Comparison of ENCODE assay signal across 20 cellular contexts in the genomic region with DNA sequence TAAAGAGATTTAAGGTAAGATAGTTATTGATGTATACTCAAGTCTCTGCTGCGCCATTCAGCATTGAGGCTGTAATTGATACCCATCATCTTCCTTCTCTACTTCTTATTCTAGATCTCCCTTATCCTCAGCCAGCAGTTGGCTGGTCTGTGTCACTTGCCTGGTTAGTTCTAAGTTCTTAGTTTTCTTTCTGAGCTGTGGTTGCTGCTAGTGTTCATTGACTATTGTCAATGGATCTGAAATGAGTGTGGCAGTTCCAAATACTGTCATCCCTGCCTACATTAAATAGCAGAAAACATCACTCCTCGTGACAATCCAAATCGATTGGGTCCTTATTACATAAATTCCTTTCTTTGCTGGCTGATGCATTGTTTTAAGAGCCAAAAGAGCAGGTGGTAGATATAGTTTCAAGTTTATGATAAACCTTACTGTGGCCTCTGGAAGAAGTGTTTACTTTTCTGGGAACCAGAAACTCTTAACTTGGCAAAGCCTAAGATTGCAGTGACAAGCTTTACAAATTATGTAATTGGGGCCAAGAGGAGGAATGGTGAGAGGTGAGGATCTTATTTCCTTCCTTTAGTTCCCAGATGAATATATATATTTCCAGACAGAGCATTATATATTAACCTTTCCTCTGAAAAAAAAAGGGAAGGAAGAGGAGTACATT.
DNase-seq lines count a peak whose midpoint lies in the region; ATAC-seq, FAIRE-seq and TF ChIP-seq lines count a peak whose summit lies in the region.
"Had no signal": no experiment of that assay in that cellular context is flagged by ENCODE, and none has a peak within 500 bp of the region (broad histone marks: within the 10 kb centered on the region; RNA-seq: fewer than 3 reads in every experiment).

No MANE protein-coding gene starts in this region.

- H3K4me3 ChIP-seq in right lobe of liver (no peak overlapping the region), HepG2 (replicated peaks in 1 of 3; ENCODE audit: insufficient read depth in 1 of 3, low read depth in 2 of 3, low read length in 3 of 3) (no peak overlapping the region), mucosa of descending colon (no peak overlapping the region), right atrium auricular region (no peak overlapping the region)
- H3K4me3 ChIP-seq: BLaER1 treated with 17β-estradiol and CSF1 and Interleukin-3, amounts not matched to agents 10 nM and 100 nM had no signal

- TF ChIP-seq EP300 in HepG2 (IDR thresholded peaks at IDR 0.05; ENCODE audit: low read depth in 2 of 2, low read length in 2 of 2) (no peak), HepG2 (CRISPR knock-in tag; IDR thresholded peaks at IDR 0.05; ENCODE audit: borderline replicate concordance) (no peak)

- TF ChIP-seq POLR2A in right lobe of liver (IDR thresholded peaks at IDR 0.05) (no peak), HepG2 (IDR thresholded peaks at IDR 0.05; ENCODE audit: insufficient read depth in 1 of 2, low read depth in 2 of 2, low read length in 2 of 2) (no peak)

- BruUV-seq in HepG2 (replicated peaks; lab: Mats Ljungman, UMichigan) = no TSS peak

- H3K36me3 ChIP-seq in right lobe of liver (no peaks in the 10 kb centered on the region), HepG2 (replicated peaks in 1 of 2; ENCODE audit: control insufficient read depth in 1 of 2, insufficient read depth in 2 of 2, low read length in 2 of 2) (no peaks in the 10 kb centered on the region), mucosa of descending colon (ENCODE audit: low read depth) (no peaks in the 10 kb centered on the region), right atrium auricular region (no peaks in the 10 kb centered on the region)
- H3K36me3 ChIP-seq: BLaER1 treated with 17β-estradiol and CSF1 and Interleukin-3, amounts not matched to agents 10 nM and 100 nM had no signal

- no peak overlapping the region for H3K9ac ChIP-seq in HepG2 (ENCODE audit: insufficient read depth, low read depth, low read length)
- H3K9ac ChIP-seq: BLaER1 treated with 17β-estradiol and CSF1 and Interleukin-3, amounts not matched to agents 10 nM and 100 nM; SK-N-SH had no signal

- CTCF ChIA-PET in HepG2 (lab: Yijun Ruan, JAX; ENCODE audit: low intra/inter-chr PET ratio, low total read pairs) = no interaction called here

- H3K4me2 ChIP-seq in HepG2 (ENCODE audit: low read depth, low read length) = no peak overlapping the region
- H3K4me2 ChIP-seq: BLaER1 treated with 17β-estradiol and CSF1 and Interleukin-3, amounts not matched to agents 10 nM and 100 nM; SK-N-SH had no signal

- DNase-seq in right lobe of liver (no peak), HepG2 (ENCODE audit: low spot score) (no peak), mucosa of descending colon (no peak), G401 (ENCODE audit: low spot score) (no peak), right atrium auricular region (ENCODE audit: low spot score) (no peak), NCI-H82 treated with DMSO at 0.1 percent for 48 hours (lab: John Stamatoyannopoulos, UW; ENCODE audit: unreplicated experiment) (no peak)
- DNase-seq: CD8-positive, alpha-beta T cell; DMS79 treated with DMSO at 0.1 percent for 48 hours; H7; Kasumi-1; MM.1S; NCI-H1092; NCI-H1694 treated with DMSO at 0.1 percent for 48 hours; NCI-H2171 treated with DMSO at 0.1 percent for 48 hours; NCI-H774; OCI-M1; Right ventricle myocardium superior; SK-N-SH had no signal

- in situ Hi-C loops in HepG2 (cut with HindIII; ENCODE audit: extremely low pct_ligation_motif_present, low pct_unique_long_range_greater_than_20kb) = loop anchor here (10.0 to 25.0 kb wide), 2 partner anchors 180 to 732 kb away; a partner anchor contains a TSS
- in situ Hi-C loops in G401 (cut with HindIII; ENCODE audit: low sequenced_read_pairs) = no loop called here

- H3K9me3 ChIP-seq in right lobe of liver = no peaks in the 10 kb centered on the region
- no peaks in the 10 kb centered on the region for H3K9me3 ChIP-seq in HepG2 (ENCODE audit: low read length)
- H3K9me3 ChIP-seq in mucosa of descending colon = no peaks in the 10 kb centered on the region
- H3K9me3 ChIP-seq in right atrium auricular region = no peaks in the 10 kb centered on the region
- H3K9me3 ChIP-seq: SK-N-SH had no signal

- H3K27ac ChIP-seq in right lobe of liver = peak overlapping the region in 1 of 3 donors; percentile 2
- no peak overlapping the region for H3K27ac ChIP-seq in HepG2 (ENCODE audit: extremely low read length, insufficient read depth, low read length)
- peak overlapping the region; percentile 56 for H3K27ac ChIP-seq in VCaP
- no peak overlapping the region for H3K27ac ChIP-seq in right atrium auricular region
- H3K27ac ChIP-seq: BLaER1 treated with 17β-estradiol and CSF1 and Interleukin-3, amounts not matched to agents 10 nM and 100 nM had no signal

- WGBS in right lobe of liver (ENCODE audit: insufficient coverage, low coverage, low lambda C conversion rate, missing lambda C conversion rate) = 50% methylated on average over 3 of the region's 3 CpGs
- WGBS in HepG2 (ENCODE audit: low lambda C conversion rate) = 72% methylated on average over 3 of the region's 3 CpGs

- no peak for FAIRE-seq in HepG2 (lab: Jason Lieb, UNC)

- ATAC-seq in right lobe of liver (peak in 3 of 4 donors; percentile 5 to 58 (median 33)), HepG2 (no peak), mucosa of descending colon (peak; percentile 32)
- ATAC-seq: CD8-positive, alpha-beta T cell had no signal

- H2AFZ ChIP-seq in HepG2 (ENCODE audit: low read length) = no peak overlapping the region

- POLR2A ChIA-PET in HepG2 (lab: Yijun Ruan, JAX) = no interaction called here

- H3K79me2 ChIP-seq in HepG2 (ENCODE audit: insufficient read depth, low read length) = no peaks in the 10 kb centered on the region

- H3K27me3 ChIP-seq in right lobe of liver = no peaks in the 10 kb centered on the region
- H3K27me3 ChIP-seq in HepG2 (ENCODE audit: control insufficient read depth in 1 of 2, insufficient read depth in 2 of 2, low read length in 2 of 2) = no peaks in the 10 kb centered on the region; a peak in 1 of 5 replicates
- H3K27me3 ChIP-seq in right atrium auricular region = no peaks in the 10 kb centered on the region
- H3K27me3 ChIP-seq: BLaER1 treated with 17β-estradiol and CSF1 and Interleukin-3, amounts not matched to agents 10 nM and 100 nM had no signal

- H3K4me1 ChIP-seq in right lobe of liver = peaks cover 0 to 26% (median 0%) of the 10 kb centered on the region in 4 donors
- H3K4me1 ChIP-seq in HepG2 (ENCODE audit: insufficient read depth, low read length) = peaks cover 21% of the 10 kb centered on the region
- H3K4me1 ChIP-seq in mucosa of descending colon (ENCODE audit: low read depth) = no peaks in the 10 kb centered on the region
- H3K4me1 ChIP-seq in right atrium auricular region = no peaks in the 10 kb centered on the region

- intact Hi-C loops in right lobe of liver (cut with DNase I) (no loop called here), HepG2 (cut with micrococcal nuclease; ENCODE audit: unreplicated experiment) (loop anchor here (5.0 kb wide), 2 partner anchors 252 to 372 kb away; a partner anchor contains a TSS), mucosa of descending colon (cut with DNase I, micrococcal nuclease) (no loop called here)

- no peak for TF ChIP-seq CTCF in right lobe of liver (IDR thresholded peaks at IDR 0.05)
- no peak for TF ChIP-seq CTCF in HepG2 (CRISPR knock-in tag; IDR thresholded peaks at IDR 0.05)
- no peak for TF ChIP-seq CTCF in VCaP (conservative IDR thresholded peaks at IDR 0.05)
- TF ChIP-seq CTCF in mucosa of descending colon (IDR thresholded peaks at IDR 0.05) = no peak
- no peak for TF ChIP-seq CTCF in right atrium auricular region (IDR thresholded peaks at IDR 0.05)

- no peak for TF ChIP-seq RAD21 in HepG2 (CRISPR knock-in tag; IDR thresholded peaks at IDR 0.05)

- H4K20me1 ChIP-seq in HepG2 (ENCODE audit: insufficient read depth, low read length) = no peaks in the 10 kb centered on the region
- H4K20me1 ChIP-seq: BLaER1 treated with 17β-estradiol and CSF1 and Interleukin-3, amounts not matched to agents 10 nM and 100 nM had no signal

TF ChIP-seq in HepG2, 621 proteins besides CTCF, POLR2A, EP300 and RAD21 (continues in another document):
- TF ChIP-seq, protein P1, sequence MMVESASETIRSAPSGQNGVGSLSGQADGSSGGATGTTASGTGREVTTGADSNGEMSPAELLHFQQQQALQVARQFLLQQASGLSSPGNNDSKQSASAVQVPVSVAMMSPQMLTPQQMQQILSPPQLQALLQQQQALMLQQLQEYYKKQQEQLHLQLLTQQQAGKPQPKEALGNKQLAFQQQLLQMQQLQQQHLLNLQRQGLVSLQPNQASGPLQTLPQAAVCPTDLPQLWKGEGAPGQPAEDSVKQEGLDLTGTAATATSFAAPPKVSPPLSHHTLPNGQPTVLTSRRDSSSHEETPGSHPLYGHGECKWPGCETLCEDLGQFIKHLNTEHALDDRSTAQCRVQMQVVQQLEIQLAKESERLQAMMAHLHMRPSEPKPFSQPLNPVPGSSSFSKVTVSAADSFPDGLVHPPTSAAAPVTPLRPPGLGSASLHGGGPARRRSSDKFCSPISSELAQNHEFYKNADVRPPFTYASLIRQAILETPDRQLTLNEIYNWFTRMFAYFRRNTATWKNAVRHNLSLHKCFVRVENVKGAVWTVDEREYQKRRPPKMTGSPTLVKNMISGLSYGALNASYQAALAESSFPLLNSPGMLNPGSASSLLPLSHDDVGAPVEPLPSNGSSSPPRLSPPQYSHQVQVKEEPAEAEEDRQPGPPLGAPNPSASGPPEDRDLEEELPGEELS (CRISPR knock-in tag; IDR thresholded peaks at IDR 0.05) = no peak
- TF ChIP-seq MAFG (CRISPR knock-in tag; IDR thresholded peaks at IDR 0.05) = no peak
- TF ChIP-seq ERF (CRISPR knock-in tag; IDR thresholded peaks at IDR 0.05) = no peak
- TF ChIP-seq, protein P2, sequence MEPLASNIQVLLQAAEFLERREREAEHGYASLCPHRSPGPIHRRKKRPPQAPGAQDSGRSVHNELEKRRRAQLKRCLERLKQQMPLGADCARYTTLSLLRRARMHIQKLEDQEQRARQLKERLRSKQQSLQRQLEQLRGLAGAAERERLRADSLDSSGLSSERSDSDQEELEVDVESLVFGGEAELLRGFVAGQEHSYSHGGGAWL (CRISPR knock-in tag; IDR thresholded peaks at IDR 0.05) = no peak
- TF ChIP-seq ZNF296 (CRISPR knock-in tag; conservative IDR thresholded peaks at IDR 0.05) = no peak
- TF ChIP-seq, protein P3, sequence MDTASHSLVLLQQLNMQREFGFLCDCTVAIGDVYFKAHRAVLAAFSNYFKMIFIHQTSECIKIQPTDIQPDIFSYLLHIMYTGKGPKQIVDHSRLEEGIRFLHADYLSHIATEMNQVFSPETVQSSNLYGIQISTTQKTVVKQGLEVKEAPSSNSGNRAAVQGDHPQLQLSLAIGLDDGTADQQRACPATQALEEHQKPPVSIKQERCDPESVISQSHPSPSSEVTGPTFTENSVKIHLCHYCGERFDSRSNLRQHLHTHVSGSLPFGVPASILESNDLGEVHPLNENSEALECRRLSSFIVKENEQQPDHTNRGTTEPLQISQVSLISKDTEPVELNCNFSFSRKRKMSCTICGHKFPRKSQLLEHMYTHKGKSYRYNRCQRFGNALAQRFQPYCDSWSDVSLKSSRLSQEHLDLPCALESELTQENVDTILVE (CRISPR knock-in tag; IDR thresholded peaks at IDR 0.05) = no peak
- no peak for TF ChIP-seq IRX3 (CRISPR knock-in tag; IDR thresholded peaks at IDR 0.05; ENCODE audit: borderline replicate concordance, low read depth)
- no peak for TF ChIP-seq ATM (IDR thresholded peaks at IDR 0.05; ENCODE audit: borderline replicate concordance)
- no peak for TF ChIP-seq ZBTB8A (CRISPR knock-in tag; IDR thresholded peaks at IDR 0.05; ENCODE audit: borderline replicate concordance, low read depth)
